In the genomic region with DNA sequence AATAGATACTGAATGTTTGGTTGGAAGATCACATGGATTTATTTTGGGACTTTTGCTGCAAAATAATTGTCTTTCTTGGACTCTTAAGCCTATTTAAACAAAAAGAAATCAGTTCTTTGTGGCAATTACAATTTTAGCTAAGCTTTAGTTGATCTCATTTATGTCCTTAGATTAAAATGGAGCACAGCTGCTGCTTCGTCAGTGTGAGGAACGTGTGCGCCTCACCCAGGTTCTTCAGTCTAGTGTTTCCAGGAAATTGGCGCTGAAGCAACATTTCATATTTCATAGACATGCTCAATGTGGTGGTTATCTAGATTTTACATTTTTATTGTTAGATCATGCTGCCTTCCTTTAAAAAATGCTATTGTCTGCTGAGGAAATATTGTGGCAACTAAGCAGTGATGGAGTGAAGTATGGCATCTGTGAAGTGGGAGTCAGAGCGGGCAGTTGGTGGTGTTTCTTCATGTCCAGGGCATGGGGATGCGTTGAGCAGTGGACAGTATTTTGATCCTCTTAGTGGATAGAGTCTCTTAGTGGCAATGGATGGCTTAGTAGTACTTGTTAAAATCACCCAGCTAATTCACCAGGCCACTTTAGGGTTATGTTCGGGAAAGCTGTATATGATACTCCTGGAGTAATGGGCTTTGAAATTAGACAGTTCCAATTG, we compare ENCODE assay signal across 16 cellular contexts. TPM values are rescaled to one million over a fixed set of nuclear protein-coding genes. Genes with fewer than 3 reads are reported as not detected.
DNase-seq lines count a peak whose midpoint lies in the region; ATAC-seq and TF ChIP-seq lines count a peak whose summit lies in the region.
"Had no signal": no experiment of that assay in that cellular context is flagged by ENCODE, and none has a peak within 500 bp of the region (broad histone marks: within the 10 kb centered on the region; RNA-seq: fewer than 3 reads in every experiment).

No MANE protein-coding gene starts in this region.

- H3K9me2 ChIP-seq in hepatocyte (replicated peaks; ENCODE audit: insufficient read depth): no peaks in the 10 kb centered on the region
- H3K9me2 ChIP-seq: SK-N-SH had no signal

- 94% methylated on average over 7 of the region's 7 CpGs for WGBS in hepatocyte (ENCODE audit: low lambda C conversion rate, missing lambda C conversion rate)

- no peak overlapping the region for H2AFZ ChIP-seq in hepatocyte

- intact Hi-C loops in activated CD8-positive, alpha-beta T cell treated with anti-CD3 and anti-CD28 coated beads for 36 hours (cut with micrococcal nuclease): no loop called here

- H3K9ac ChIP-seq in skeletal muscle tissue (ENCODE audit: low read depth in 1 of 3, low read length in 3 of 3): no peak overlapping the region
- H3K9ac ChIP-seq: SK-N-SH had no signal

- TF ChIP-seq CTCF in activated CD8-positive, alpha-beta T cell treated with anti-CD3 and anti-CD28 coated beads for 36 hours (IDR thresholded peaks at IDR 0.05): no peak
- no peak for TF ChIP-seq CTCF in hepatocyte (IDR thresholded peaks at IDR 0.05; ENCODE audit: poor library complexity)

- H3K4me1 Mint-ChIP-seq in activated CD8-positive, alpha-beta T cell treated with anti-CD3 and anti-CD28 coated beads for 36 hours (ENCODE audit: low read depth): peaks cover 73% of the 10 kb centered on the region
- peaks cover 57% of the 10 kb centered on the region for H3K4me1 Mint-ChIP-seq in activated CD8-positive, alpha-beta T cell treated with anti-CD3 and anti-CD28 coated beads, Interleukin-2, amount 10 ng/mL, durations not matched to agents 7 days and 5 days (ENCODE audit: low read depth)

- peaks cover 44% of the 10 kb centered on the region for H4K20me1 ChIP-seq in hepatocyte (ENCODE audit: insufficient read depth, poor library complexity, severe bottlenecking)

- H3K36me3 Mint-ChIP-seq in activated CD8-positive, alpha-beta T cell treated with anti-CD3 and anti-CD28 coated beads for 36 hours (ENCODE audit: low read depth): peaks cover 49% of the 10 kb centered on the region
- peaks cover 28% of the 10 kb centered on the region for H3K36me3 Mint-ChIP-seq in activated CD8-positive, alpha-beta T cell treated with anti-CD3 and anti-CD28 coated beads, Interleukin-2, amount 10 ng/mL, durations not matched to agents 7 days and 5 days (ENCODE audit: low read depth)

- H3K27me3 ChIP-seq in hepatocyte (no peaks in the 10 kb centered on the region), skeletal muscle tissue (ENCODE audit: control insufficient read depth in 3 of 3, insufficient read depth in 3 of 3, low read length in 3 of 3) (no peaks in the 10 kb centered on the region), SJCRH30 (no peaks in the 10 kb centered on the region)
- H3K27me3 ChIP-seq: body of pancreas, upper lobe of left lung had no signal

- peaks cover 92% of the 10 kb centered on the region for H3K79me2 ChIP-seq in hepatocyte

- no peak overlapping the region for H3K4me3 Mint-ChIP-seq in activated CD8-positive, alpha-beta T cell treated with anti-CD3 and anti-CD28 coated beads for 36 hours
- no peak overlapping the region for H3K4me3 Mint-ChIP-seq in activated CD8-positive, alpha-beta T cell treated with anti-CD3 and anti-CD28 coated beads, Interleukin-2, amount 10 ng/mL, durations not matched to agents 7 days and 5 days

- peak overlapping the region; percentile 47 for H3K27ac Mint-ChIP-seq in activated CD8-positive, alpha-beta T cell treated with anti-CD3 and anti-CD28 coated beads for 36 hours
- no peak overlapping the region for H3K27ac Mint-ChIP-seq in activated CD8-positive, alpha-beta T cell treated with anti-CD3 and anti-CD28 coated beads, Interleukin-2, amount 10 ng/mL, durations not matched to agents 7 days and 5 days

- H3K36me3 ChIP-seq in hepatocyte (replicated peaks; ENCODE audit: insufficient read depth, low read depth) (no peaks in the 10 kb centered on the region), skeletal muscle tissue (ENCODE audit: control insufficient read depth in 3 of 3, insufficient read depth in 3 of 3, low read length in 3 of 3) (peaks cover 3 to 16% (median 10%) of the 10 kb centered on the region in 3 donors), SJCRH30 (peaks cover 8% of the 10 kb centered on the region; the same call in 1 of the 2 replicates)

- peak overlapping the region; percentile 82 for H3K4me2 ChIP-seq in hepatocyte
- H3K4me2 ChIP-seq: SK-N-SH, smooth muscle cell had no signal

- H3K4me3 ChIP-seq in hepatocyte (no peak overlapping the region), skeletal muscle tissue (ENCODE audit: low read length in 3 of 3) (peak overlapping the region in 1 of 3 donors; percentile 4), SJCRH30 (no peak overlapping the region)
- H3K4me3 ChIP-seq: body of pancreas, smooth muscle cell, upper lobe of left lung had no signal

- CTCF ChIA-PET in activated CD8-positive, alpha-beta T cell treated with anti-CD3 and anti-CD28 coated beads for 36 hours (lab: Charles Lee): no interaction called here
- CTCF ChIA-PET in activated CD8-positive, alpha-beta T cell treated with anti-CD3 and anti-CD28 coated beads, Interleukin-2, amount 10 ng/mL, durations not matched to agents 7 days and 5 days (lab: Charles Lee): interaction anchor here (0.9 to 1.9 kb wide), 3 partner anchors 14 to 74 kb away, joined by 3 to 8 read pairs (median 3); no protein-coding TSS in a partner anchor

- POLR2A ChIA-PET in activated CD8-positive, alpha-beta T cell treated with anti-CD3 and anti-CD28 coated beads for 36 hours (lab: Charles Lee): interaction anchor here (1.0 to 1.4 kb wide), 3 partner anchors 11 to 74 kb away, joined by 3 to 6 read pairs (median 4); no protein-coding TSS in a partner anchor
- POLR2A ChIA-PET in activated CD8-positive, alpha-beta T cell treated with anti-CD3 and anti-CD28 coated beads, Interleukin-2, amount 10 ng/mL, durations not matched to agents 7 days and 5 days (lab: Charles Lee): no interaction called here

- H3K27me3 Mint-ChIP-seq in activated CD8-positive, alpha-beta T cell treated with anti-CD3 and anti-CD28 coated beads for 36 hours: no peaks in the 10 kb centered on the region
- no peaks in the 10 kb centered on the region for H3K27me3 Mint-ChIP-seq in activated CD8-positive, alpha-beta T cell treated with anti-CD3 and anti-CD28 coated beads, Interleukin-2, amount 10 ng/mL, durations not matched to agents 7 days and 5 days (ENCODE audit: low read depth)

- H3K9me3 Mint-ChIP-seq in activated CD8-positive, alpha-beta T cell treated with anti-CD3 and anti-CD28 coated beads for 36 hours: no peaks in the 10 kb centered on the region
- H3K9me3 Mint-ChIP-seq in activated CD8-positive, alpha-beta T cell treated with anti-CD3 and anti-CD28 coated beads, Interleukin-2, amount 10 ng/mL, durations not matched to agents 7 days and 5 days (ENCODE audit: insufficient read depth): no peaks in the 10 kb centered on the region

- H3K9me3 ChIP-seq in hepatocyte (ENCODE audit: low read depth) (no peaks in the 10 kb centered on the region), skeletal muscle tissue (ENCODE audit: control insufficient read depth in 3 of 3, low read length in 3 of 3) (no peaks in the 10 kb centered on the region), SJCRH30 (replicated peaks) (no peaks in the 10 kb centered on the region)
- H3K9me3 ChIP-seq: body of pancreas, SK-N-SH, upper lobe of left lung had no signal

- H3K27ac ChIP-seq in hepatocyte: peak overlapping the region; percentile 4
- peak overlapping the region; percentile 68 for H3K27ac ChIP-seq in skeletal muscle tissue (ENCODE audit: low read depth, low read length)
- no peak overlapping the region for H3K27ac ChIP-seq in SJCRH30
- H3K27ac ChIP-seq: body of pancreas had no signal

- no peak for DNase-seq in activated CD8-positive, alpha-beta T cell treated with anti-CD3 and anti-CD28 coated beads for 36 hours
- no peak for DNase-seq in activated CD8-positive, alpha-beta T cell treated with anti-CD3 and anti-CD28 coated beads, Interleukin-2, amount 10 ng/mL, durations not matched to agents 7 days and 5 days
- DNase-seq in NCI-H82 treated with DMSO at 0.1 percent for 48 hours (lab: John Stamatoyannopoulos, UW; ENCODE audit: unreplicated experiment): peak; percentile 90
- no peak for DNase-seq in hepatocyte (ENCODE audit: low spot score)
- DNase-seq in DMS53 (lab: John Stamatoyannopoulos, UW): no peak
- DNase-seq in SJCRH30: no peak
- DNase-seq: activated gamma-delta T cell, body of pancreas, mesendoderm, NCI-H2029 treated with DMSO at 0.1 percent for 48 hours, NCI-H524, SK-N-SH had no signal

- no peak for ATAC-seq in activated CD8-positive, alpha-beta T cell treated with anti-CD3 and anti-CD28 coated beads for 36 hours
- no peak for ATAC-seq in activated CD8-positive, alpha-beta T cell treated with anti-CD3 and anti-CD28 coated beads, Interleukin-2, amount 10 ng/mL, durations not matched to agents 7 days and 5 days
- ATAC-seq in HG02852 (IDR thresholded peaks at IDR 0.05; ENCODE audit: unreplicated experiment): no peak
- ATAC-seq: body of pancreas had no signal

- H3K4me1 ChIP-seq in hepatocyte (ENCODE audit: insufficient read depth) (peaks cover 50% of the 10 kb centered on the region), skeletal muscle tissue (ENCODE audit: control insufficient read depth in 3 of 3, insufficient read depth in 3 of 3, low read length in 3 of 3) (peaks cover 49 to 75% (median 61%) of the 10 kb centered on the region in 3 donors), SJCRH30 (peaks cover 6% of the 10 kb centered on the region; the same call in 1 of the 2 replicates)

RNA-seq across cellular contexts. Expression of gene DDI2, which starts 5.6 kb away (rescaled TPM):
- total RNA-seq in activated CD8-positive, alpha-beta T cell treated with anti-CD3 and anti-CD28 coated beads for 36 hours: 10 to 100 TPM; 33.7 to 34.9 TPM
- 10 to 100 TPM; 28.8 to 31.1 TPM for total RNA-seq in activated CD8-positive, alpha-beta T cell treated with anti-CD3 and anti-CD28 coated beads, Interleukin-2, amount 10 ng/mL, durations not matched to agents 7 days and 5 days
- total RNA-seq in hepatocyte (27.4 and 40.1 TPM in 2 replicates), skeletal muscle tissue (30.8 TPM)
- polyA plus RNA-seq in hepatocyte: 5.6 and 7.5 TPM in 2 replicates
- 27.5 and 29.1 TPM in 2 replicates for total RNA-seq in SJCRH30 (2014; rRNA removed; shearing (Covaris generic))

RNA-seq across cellular contexts. Expression of gene AGMAT, which starts 38.0 kb away (rescaled TPM):
- 10 to 100 TPM; 21.6 to 21.9 TPM for total RNA-seq in activated CD8-positive, alpha-beta T cell treated with anti-CD3 and anti-CD28 coated beads for 36 hours
- total RNA-seq in activated CD8-positive, alpha-beta T cell treated with anti-CD3 and anti-CD28 coated beads, Interleukin-2, amount 10 ng/mL, durations not matched to agents 7 days and 5 days: 10 to 100 TPM; 10.3 to 10.4 TPM
- total RNA-seq in hepatocyte (42.9 and 49.9 TPM in 2 replicates), skeletal muscle tissue (4.2 TPM)
- polyA plus RNA-seq in hepatocyte: 19.1 and 28.7 TPM in 2 replicates
- total RNA-seq in SJCRH30 (2014; rRNA removed; shearing (Covaris generic)): not detected in 2 replicates
